8 cellular contexts compared by ENCODE assay signal in genomic region chr19:892243-892996, GRCh38. TPM values are rescaled to one million over a fixed set of nuclear protein-coding genes. Genes with fewer than 3 reads are reported as not detected.
DNase-seq lines count a peak whose midpoint lies in the region; ATAC-seq and TF ChIP-seq lines count a peak whose summit lies in the region.

No MANE protein-coding gene starts in this region.

- H3K27me3 Mint-ChIP-seq in natural killer cell treated with Interleukin-12 subunit alpha and Interleukin-12 subunit beta and Interleukin-15 and Interleukin-18, amount 100 ng/mL, for 72 hours = no peaks in the 10 kb centered on the region

- no peaks in the 10 kb centered on the region for H3K27me3 ChIP-seq in H7 (ENCODE audit: control insufficient read depth, insufficient read depth, low read length)
- no peaks in the 10 kb centered on the region for H3K27me3 ChIP-seq in Peyer's patch

- TF ChIP-seq POLR2A in Peyer's patch (IDR thresholded peaks at IDR 0.05) = no peak

- H3K4me1 Mint-ChIP-seq in natural killer cell treated with Interleukin-12 subunit alpha and Interleukin-12 subunit beta and Interleukin-15 and Interleukin-18, amount 100 ng/mL, for 72 hours (ENCODE audit: low read depth in 2 of 2) = peaks cover 12 to 14% of the 10 kb centered on the region in 2 donors

- H3K4me1 ChIP-seq in Peyer's patch = peaks cover 0 to 12% (median 5%) of the 10 kb centered on the region in 4 donors

- H3K9me3 Mint-ChIP-seq in natural killer cell treated with Interleukin-12 subunit alpha and Interleukin-12 subunit beta and Interleukin-15 and Interleukin-18, amount 100 ng/mL, for 72 hours = no peaks in the 10 kb centered on the region

- no peak for TF ChIP-seq CTCF in GM12864 (IDR thresholded peaks at IDR 0.05; ENCODE audit: low read depth, low read length, missing control alignments)
- TF ChIP-seq CTCF in Peyer's patch (IDR thresholded peaks at IDR 0.05) = no peak
- no peak for TF ChIP-seq CTCF in epithelial cell of esophagus (IDR thresholded peaks at IDR 0.05; ENCODE audit: insufficient read depth, low read depth, low read length, missing control alignments)

- H3K27ac ChIP-seq in Peyer's patch = peak overlapping the region; percentile 83 to 99 (median 94)

- H3K4me3 ChIP-seq in GM12864 (ENCODE audit: low read depth, low read length) = peak overlapping the region; percentile 93
- H3K4me3 ChIP-seq in H7 (ENCODE audit: insufficient read depth, low read depth, low read length) = peak overlapping the region; percentile 76
- peak overlapping the region; percentile 63 to 98 (median 89) for H3K4me3 ChIP-seq in Peyer's patch
- H3K4me3 ChIP-seq in epithelial cell of esophagus (ENCODE audit: low read length) = peak overlapping the region; percentile 79

- DNase-seq in GM12864 (ENCODE audit: low read depth) = no peak
- DNase-seq in H7 = peak; percentile 94
- no peak for DNase-seq in Peyer's patch
- no peak for DNase-seq in epithelial cell of esophagus (ENCODE audit: low read depth)
- no peak for DNase-seq in natural killer cell treated with Interleukin-12 subunit alpha and Interleukin-12 subunit beta and Interleukin-15 and Interleukin-18, amount 100 ng/mL, for 72 hours (ENCODE audit: low spot score)
- no peak for DNase-seq in NCI-H226
- no peak for DNase-seq in activated effector memory CD4-positive, alpha-beta T cell treated with Interleukin-2 at 50 U/mL for 16 hours
- DNase-seq in NCI-H1930 (lab: John Stamatoyannopoulos, UW) = no peak

- no peaks in the 10 kb centered on the region for H3K9me3 ChIP-seq in Peyer's patch

- peak overlapping the region; percentile 96 for H3K4me3 Mint-ChIP-seq in natural killer cell treated with Interleukin-12 subunit alpha and Interleukin-12 subunit beta and Interleukin-15 and Interleukin-18, amount 100 ng/mL, for 72 hours

- no peaks in the 10 kb centered on the region for H3K36me3 Mint-ChIP-seq in natural killer cell treated with Interleukin-12 subunit alpha and Interleukin-12 subunit beta and Interleukin-15 and Interleukin-18, amount 100 ng/mL, for 72 hours

- peak; percentile 71 to 82 for ATAC-seq in natural killer cell treated with Interleukin-12 subunit alpha and Interleukin-12 subunit beta and Interleukin-15 and Interleukin-18, amount 100 ng/mL, for 72 hours

- H3K36me3 ChIP-seq in H7 (replicated peaks; ENCODE audit: control insufficient read depth, insufficient read depth, low read length) = peaks cover 2% of the 10 kb centered on the region
- H3K36me3 ChIP-seq in Peyer's patch = peaks cover 0 to 42% (median 0%) of the 10 kb centered on the region in 3 donors

- H3K27ac Mint-ChIP-seq in natural killer cell treated with Interleukin-12 subunit alpha and Interleukin-12 subunit beta and Interleukin-15 and Interleukin-18, amount 100 ng/mL, for 72 hours = peak overlapping the region; percentile 98 to 99

RNA-seq across cellular contexts. Expression of gene MED16, which starts 0.6 kb away (rescaled TPM):
- 29.5 and 36.2 TPM in 2 replicates for total RNA-seq in H7 (2014; rRNA removed; shearing (Covaris generic))
- 10 to 100 TPM; 60.2 to 83.6 (median 65.3) TPM for total RNA-seq in Peyer's patch
- 10 to 100 TPM; 46.4 to 79.6 TPM for total RNA-seq in natural killer cell treated with Interleukin-12 subunit alpha and Interleukin-12 subunit beta and Interleukin-15 and Interleukin-18, amount 100 ng/mL, for 72 hours

RNA-seq across cellular contexts. Expression of gene RNU6-9, which starts 0.9 kb away (rescaled TPM):
- not detected in 2 replicates for total RNA-seq in H7 (2014; rRNA removed; shearing (Covaris generic))
- not detected for total RNA-seq in Peyer's patch
- not detected for total RNA-seq in natural killer cell treated with Interleukin-12 subunit alpha and Interleukin-12 subunit beta and Interleukin-15 and Interleukin-18, amount 100 ng/mL, for 72 hours

RNA-seq across cellular contexts. Expression of gene R3HDM4, which starts 20.6 kb away (rescaled TPM):
- 47.5 and 49.9 TPM in 2 replicates for total RNA-seq in H7 (2014; rRNA removed; shearing (Covaris generic))
- 10 to 100 TPM; 20.8 to 43.5 (median 34.8) TPM for total RNA-seq in Peyer's patch
- total RNA-seq in natural killer cell treated with Interleukin-12 subunit alpha and Interleukin-12 subunit beta and Interleukin-15 and Interleukin-18, amount 100 ng/mL, for 72 hours = 10 to 100 TPM; 48.4 to 68.3 TPM

RNA-seq across cellular contexts. Expression of gene KISS1R, which starts 24.7 kb away (rescaled TPM):
- total RNA-seq in H7 (2014; rRNA removed; shearing (Covaris generic)) = 0.67 and 1.4 TPM in 2 replicates
- total RNA-seq in Peyer's patch = not detected
- total RNA-seq in natural killer cell treated with Interleukin-12 subunit alpha and Interleukin-12 subunit beta and Interleukin-15 and Interleukin-18, amount 100 ng/mL, for 72 hours = 1 to 10 TPM in 1 of 2 donors, not detected in 1; 1.1 TPM

RNA-seq across cellular contexts. Expression of gene CFD, which starts 33.0 kb away (rescaled TPM):
- 1.4 and 1.5 TPM in 2 replicates for total RNA-seq in H7 (2014; rRNA removed; shearing (Covaris generic))
- total RNA-seq in Peyer's patch = 100 to 1,000 TPM; 140 to 403 (median 303) TPM
- total RNA-seq in natural killer cell treated with Interleukin-12 subunit alpha and Interleukin-12 subunit beta and Interleukin-15 and Interleukin-18, amount 100 ng/mL, for 72 hours = under 1 TPM in 1 of 2 donors, not detected in 1; 0.53 TPM
